18 cellular contexts compared by ENCODE assay signal in the genomic region with DNA sequence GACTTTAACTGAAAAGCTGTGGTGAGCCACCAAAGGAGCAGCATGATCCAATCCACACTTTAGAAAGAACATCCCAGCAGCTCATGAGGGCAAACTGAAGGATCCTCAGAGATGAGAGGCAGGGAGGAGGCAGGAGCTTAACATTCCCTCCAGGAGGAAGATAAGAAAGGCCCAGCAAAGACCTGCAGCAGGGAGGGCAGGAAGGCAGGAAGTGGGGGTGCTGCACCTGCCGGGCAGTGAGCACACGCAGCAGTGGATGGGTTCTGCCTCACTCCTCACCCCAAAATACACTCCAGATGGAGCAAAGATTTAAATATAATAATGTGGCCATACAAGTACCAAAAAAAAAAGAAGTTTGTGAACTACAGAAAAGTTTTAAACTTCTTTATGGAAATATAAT. TPM values are rescaled to one million over a fixed set of nuclear protein-coding genes. Genes with fewer than 3 reads are reported as not detected.
DNase-seq lines count a peak whose midpoint lies in the region; ATAC-seq and TF ChIP-seq lines count a peak whose summit lies in the region.
"Had no signal": no experiment of that assay in that cellular context is flagged by ENCODE, and none has a peak within 500 bp of the region (broad histone marks: within the 10 kb centered on the region; RNA-seq: fewer than 3 reads in every experiment).

No MANE protein-coding gene starts in this region.

- H3K36me3 ChIP-seq in BLaER1 (peaks cover under 1% of the 10 kb centered on the region; the same call in 1 of the 2 replicates), Karpas-422 (ENCODE audit: insufficient read depth, low read length) (peaks cover 39% of the 10 kb centered on the region)
- H3K36me3 ChIP-seq: transverse colon had no signal

- H3K9me3 ChIP-seq in BLaER1 (no peaks in the 10 kb centered on the region), Karpas-422 (ENCODE audit: low read length) (no peaks in the 10 kb centered on the region)
- H3K9me3 ChIP-seq: transverse colon had no signal

- peaks cover 82% of the 10 kb centered on the region for H3K79me2 ChIP-seq in Karpas-422 (ENCODE audit: low read length)

- no peak for ATAC-seq in GM18505 (IDR thresholded peaks at IDR 0.05; ENCODE audit: unreplicated experiment)
- ATAC-seq: K562 had no signal

- H3K9ac ChIP-seq in BLaER1 (no peak overlapping the region), Karpas-422 (ENCODE audit: low read length) (peak overlapping the region; percentile 55)

- H3K27ac ChIP-seq in BLaER1 (no peak overlapping the region), Karpas-422 (ENCODE audit: low read length) (peak overlapping the region; percentile 95)
- H3K27ac ChIP-seq: transverse colon had no signal

- H3K4me3 ChIP-seq in BLaER1 (no peak overlapping the region), Karpas-422 (ENCODE audit: low read length) (peak overlapping the region; percentile 54)
- H3K4me3 ChIP-seq: K562, transverse colon had no signal

- no peaks in the 10 kb centered on the region for H4K20me1 ChIP-seq in BLaER1
- H4K20me1 ChIP-seq in Karpas-422 (ENCODE audit: insufficient read depth, low read depth, low read length) = no peaks in the 10 kb centered on the region

- DNase-seq in GM19238 (ENCODE audit: insufficient read length, low spot score) = peak; percentile 11
- peak; percentile 78 for DNase-seq in Karpas-422
- DNase-seq in iPS DF 19.7 (ENCODE audit: low read depth, low spot score) = peak; percentile 7
- no peak for DNase-seq in NCI-H748 treated with DMSO at 0.1 percent for 48 hours (lab: John Stamatoyannopoulos, UW)
- no peak for DNase-seq in RKO (ENCODE audit: low spot score)
- no peak for DNase-seq in islet precursor cell
- DNase-seq: ACHN; activated CD4-positive, alpha-beta T cell treated with anti-CD3 and anti-CD28 coated beads, Interleukin-2, amount 50 U/mL, for 48 hours; foreskin melanocyte; kidney glomerular epithelial cell; NCI-H1694; NCI-H82; stimulated activated CD4-positive, alpha-beta T cell treated with anti-CD3 and anti-CD28 coated beads, Interleukin-2, amount 100 ng/mL, for 24 hours; T1000; transverse colon had no signal

- H2AFZ ChIP-seq in Karpas-422 (ENCODE audit: low read length) = no peak overlapping the region

- H3K9me2 ChIP-seq in Karpas-422 (replicated peaks; ENCODE audit: insufficient read depth, low read length) = no peaks in the 10 kb centered on the region

- H3K27me3 ChIP-seq in BLaER1 (no peaks in the 10 kb centered on the region), Karpas-422 (ENCODE audit: low read length) (no peaks in the 10 kb centered on the region)
- H3K27me3 ChIP-seq: transverse colon had no signal

- no peak for TF ChIP-seq POLR2A in GM18505 (IDR thresholded peaks at IDR 0.05; ENCODE audit: borderline replicate concordance, extremely low read depth, insufficient read depth, insufficient read length)

- H3K4me2 ChIP-seq in BLaER1 (peak overlapping the region; percentile 44), Karpas-422 (ENCODE audit: low read depth, low read length, poor library complexity, severe bottlenecking) (peak overlapping the region; percentile 75)

- H3K4me1 ChIP-seq in BLaER1 (peaks cover 37% of the 10 kb centered on the region), Karpas-422 (ENCODE audit: low read length) (peaks cover 75% of the 10 kb centered on the region)
- H3K4me1 ChIP-seq: transverse colon had no signal

RNA-seq across cellular contexts. Expression of gene GCH1, which starts 48.4 kb away (rescaled TPM):
- 136 and 174 TPM in 2 replicates for total RNA-seq in Karpas-422 (2014; rRNA removed; shearing (Covaris generic); ENCODE audit: low replicate concordance)

Comparison
In these comparisons a context has a peak if more than half of its experiments do, and no peak if none do; other contexts are left out.
1. DNase-seq: peak in GM19238 (single experiment), Karpas-422 (single experiment) and iPS DF 19.7 (single experiment); none in NCI-H748 treated with DMSO at 0.1 percent for 48 hours (single experiment), RKO (single experiment) and islet precursor cell (single experiment).